26 cellular contexts compared by ENCODE assay signal in the genomic region with DNA sequence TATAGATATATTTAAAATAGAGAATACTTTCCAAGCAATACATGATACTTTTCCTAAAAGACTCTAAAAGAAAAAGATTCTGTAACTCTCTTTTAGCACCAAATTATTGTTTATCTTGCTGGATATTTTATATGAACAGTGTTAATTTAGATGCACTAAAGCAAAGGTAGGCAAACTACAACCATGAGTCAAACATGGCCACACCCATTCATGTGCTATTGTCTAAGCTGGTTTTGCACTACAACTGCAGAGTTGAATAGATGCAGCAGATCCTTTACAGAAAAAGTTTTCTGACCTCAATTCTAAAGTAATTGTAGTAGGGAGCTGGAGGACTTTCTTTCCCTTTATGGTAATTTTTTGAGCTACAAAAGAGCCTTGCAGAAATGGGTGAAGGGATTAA. TPM values are rescaled to one million over a fixed set of nuclear protein-coding genes. Genes with fewer than 3 reads are reported as not detected.
"Had no signal": no experiment of that assay in that cellular context is flagged by ENCODE, and none has a peak within 500 bp of the region (broad histone marks: within the 10 kb centered on the region; RNA-seq: fewer than 3 reads in every experiment).

No MANE protein-coding gene starts in this region.

- DNase-seq: activated CD4-positive, alpha-beta T cell treated with anti-CD3 and anti-CD28 coated beads for 4 hours; activated CD8-positive, alpha-beta memory T cell treated with anti-CD3 and anti-CD28 coated beads, Interleukin-2, amount 50 U/mL, for 4 hours; activated CD8-positive, alpha-beta T cell treated with anti-CD3 and anti-CD28 coated beads for 36 hours; activated naive CD4-positive, alpha-beta T cell treated with anti-CD3 and anti-CD28 coated beads, Interleukin-2, amount 50 U/mL, for 16 hours; activated naive CD8-positive, alpha-beta T cell treated with anti-CD3 and anti-CD28 coated beads, Interleukin-2, amount 10 ng/mL, durations not matched to agents 7 days and 5 days; activated T-cell treated with anti-CD3 and anti-CD28 coated beads, Interleukin-2, amount 50 U/mL, for 1 hour; adrenal gland; aorta; Karpas-422; NCI-H146; NCI-H187 treated with DMSO at 0.1 percent for 48 hours; NCI-H2107; NCI-H2171 treated with DMSO at 0.1 percent for 48 hours; NCI-H226; NCI-H526 treated with DMSO at 0.1 percent for 48 hours; NCI-H82; Peyer's patch; Right ventricle myocardium superior; SJCRH30; SK-N-SH; T-helper 1 cell had no signal

- H3K4me1 ChIP-seq: adrenal gland, Peyer's patch, SJCRH30 had no signal

- FAIRE-seq: K562 had no signal

- H3K4me3 Mint-ChIP-seq: activated CD8-positive, alpha-beta T cell treated with anti-CD3 and anti-CD28 coated beads for 36 hours; activated naive CD8-positive, alpha-beta T cell treated with anti-CD3 and anti-CD28 coated beads, Interleukin-2, amount 10 ng/mL, durations not matched to agents 7 days and 5 days; central memory CD8-positive, alpha-beta T cell had no signal

- H3K9me3 Mint-ChIP-seq: activated CD8-positive, alpha-beta T cell treated with anti-CD3 and anti-CD28 coated beads for 36 hours; activated naive CD8-positive, alpha-beta T cell treated with anti-CD3 and anti-CD28 coated beads, Interleukin-2, amount 10 ng/mL, durations not matched to agents 7 days and 5 days; central memory CD8-positive, alpha-beta T cell had no signal

- H3K27ac Mint-ChIP-seq: activated CD8-positive, alpha-beta T cell treated with anti-CD3 and anti-CD28 coated beads for 36 hours; activated naive CD8-positive, alpha-beta T cell treated with anti-CD3 and anti-CD28 coated beads, Interleukin-2, amount 10 ng/mL, durations not matched to agents 7 days and 5 days had no signal

- H3K27me3 Mint-ChIP-seq: activated CD8-positive, alpha-beta T cell treated with anti-CD3 and anti-CD28 coated beads for 36 hours; activated naive CD8-positive, alpha-beta T cell treated with anti-CD3 and anti-CD28 coated beads, Interleukin-2, amount 10 ng/mL, durations not matched to agents 7 days and 5 days; central memory CD8-positive, alpha-beta T cell had no signal

- H3K9me3 ChIP-seq: adrenal gland, Peyer's patch, SJCRH30, SK-N-SH had no signal

- ATAC-seq: activated CD4-positive, CD25-positive, alpha-beta regulatory T cell treated with anti-CD3 and anti-CD28 coated beads, Interleukin-2, amount 50 U/mL, for 24 hours; activated CD8-positive, alpha-beta T cell treated with anti-CD3 and anti-CD28 coated beads for 36 hours; K562 had no signal

- H3K4me1 Mint-ChIP-seq: central memory CD8-positive, alpha-beta T cell had no signal

- H3K27ac ChIP-seq: adrenal gland, RWPE1, SJCRH30 had no signal

- H3K27me3 ChIP-seq: adrenal gland, Peyer's patch, SJCRH30 had no signal

- H3K4me3 ChIP-seq: adrenal gland, K562, Peyer's patch, SJCRH30 had no signal

RNA-seq across cellular contexts. Expression of a gene that starts 39.9 kb away (rescaled TPM):
- total RNA-seq: activated CD8-positive, alpha-beta T cell treated with anti-CD3 and anti-CD28 coated beads for 36 hours; activated naive CD8-positive, alpha-beta T cell treated with anti-CD3 and anti-CD28 coated beads, Interleukin-2, amount 10 ng/mL, durations not matched to agents 7 days and 5 days; OCI-LY7 had no signal
